In genomic region chr1:221563476-221563921, GRCh38 we compare ENCODE assay signal across 22 cellular contexts.
"Had no signal": no experiment of that assay in that cellular context is flagged by ENCODE, and none has a peak within 500 bp of the region (broad histone marks: within the 10 kb centered on the region; RNA-seq: fewer than 3 reads in every experiment).

No MANE protein-coding gene starts in this region.

- H3K4me3 ChIP-seq: esophagus muscularis mucosa, left lung, pancreas, stomach, thoracic aorta had no signal

- DNase-seq: activated B cell treated with CpG ODN at 0.5 μM for 24 hours; activated CD4-positive, alpha-beta memory T cell treated with anti-CD3 and anti-CD28 coated beads for 36 hours; activated CD4-positive, alpha-beta T cell treated with anti-CD3 and anti-CD28 coated beads for 4 hours; activated CD8-positive, alpha-beta memory T cell treated with anti-CD3 and anti-CD28 coated beads, Interleukin-2, amount 10 ng/mL, durations not matched to agents 7 days and 5 days; effector memory CD4-positive, alpha-beta T cell; hippocampal formation; islet precursor cell; natural killer cell; stimulated activated CD4-positive, alpha-beta T cell treated with anti-CD3 and anti-CD28 coated beads, Interleukin-4, amount 100 ng/mL, for 24 hours; stomach; T-cell had no signal

- FAIRE-seq: bronchial epithelial cell, endothelial cell of umbilical vein, pancreas had no signal

- H3K4me1 Mint-ChIP-seq: activated B cell treated with CpG ODN at 0.5 μM for 24 hours; activated CD8-positive, alpha-beta memory T cell treated with anti-CD3 and anti-CD28 coated beads, Interleukin-2, amount 10 ng/mL, durations not matched to agents 7 days and 5 days; natural killer cell; stimulated activated effector memory CD8-positive, alpha-beta T cell treated with anti-CD3 and anti-CD28 coated beads, Interleukin-12 subunit alpha, Interleukin-12 subunit beta, amount 100 ng/mL, for 72 hours; T-cell had no signal

- H3K9me3 Mint-ChIP-seq: activated B cell treated with CpG ODN at 0.5 μM for 24 hours; activated CD4-positive, alpha-beta memory T cell treated with anti-CD3 and anti-CD28 coated beads for 36 hours; dendritic cell treated with granulocyte-macrophage colony-stimulating factor and Interleukin-4, amounts not matched to agents 40 ng/mL and 50 ng/mL, for 4 days; natural killer cell; stimulated activated effector memory CD8-positive, alpha-beta T cell treated with anti-CD3 and anti-CD28 coated beads, Interleukin-12 subunit alpha, Interleukin-12 subunit beta, amount 100 ng/mL, for 72 hours; T-cell had no signal

- H3K27ac Mint-ChIP-seq: activated B cell treated with CpG ODN at 0.5 μM for 24 hours; activated CD4-positive, alpha-beta memory T cell treated with anti-CD3 and anti-CD28 coated beads for 36 hours; activated CD8-positive, alpha-beta memory T cell treated with anti-CD3 and anti-CD28 coated beads, Interleukin-2, amount 10 ng/mL, durations not matched to agents 7 days and 5 days; activated naive CD8-positive, alpha-beta T cell; dendritic cell treated with granulocyte-macrophage colony-stimulating factor and Interleukin-4, amounts not matched to agents 40 ng/mL and 50 ng/mL, for 4 days; natural killer cell; stimulated activated effector memory CD8-positive, alpha-beta T cell treated with anti-CD3 and anti-CD28 coated beads, Interleukin-12 subunit alpha, Interleukin-12 subunit beta, amount 100 ng/mL, for 72 hours; T-cell had no signal

- H3K36me3 ChIP-seq: esophagus muscularis mucosa, left lung, neutrophil, pancreas, stomach, thoracic aorta had no signal

- H3K4me1 ChIP-seq: left lung had no signal

- H3K27ac ChIP-seq: esophagus muscularis mucosa, left lung, neutrophil, pancreas, stomach, thoracic aorta had no signal

- ATAC-seq: activated CD8-positive, alpha-beta memory T cell treated with anti-CD3 and anti-CD28 coated beads, Interleukin-2, amount 10 ng/mL, durations not matched to agents 7 days and 5 days; left lung; natural killer cell; SK-N-SH treated with all-trans-retinoic acid at 6 μM for 48 hours; stimulated activated effector memory CD8-positive, alpha-beta T cell treated with anti-CD3 and anti-CD28 coated beads, Interleukin-12 subunit alpha, Interleukin-12 subunit beta, amount 100 ng/mL, for 72 hours; T-cell had no signal

- H3K27me3 Mint-ChIP-seq: activated B cell treated with CpG ODN at 0.5 μM for 24 hours; dendritic cell treated with granulocyte-macrophage colony-stimulating factor and Interleukin-4, amounts not matched to agents 40 ng/mL and 50 ng/mL, for 4 days; T-cell had no signal

- H3K4me3 Mint-ChIP-seq: activated B cell treated with CpG ODN at 0.5 μM for 24 hours; activated CD4-positive, alpha-beta memory T cell treated with anti-CD3 and anti-CD28 coated beads for 36 hours; activated CD8-positive, alpha-beta memory T cell treated with anti-CD3 and anti-CD28 coated beads, Interleukin-2, amount 10 ng/mL, durations not matched to agents 7 days and 5 days; activated naive CD8-positive, alpha-beta T cell; dendritic cell treated with granulocyte-macrophage colony-stimulating factor and Interleukin-4, amounts not matched to agents 40 ng/mL and 50 ng/mL, for 4 days; natural killer cell; stimulated activated effector memory CD8-positive, alpha-beta T cell treated with anti-CD3 and anti-CD28 coated beads, Interleukin-12 subunit alpha, Interleukin-12 subunit beta, amount 100 ng/mL, for 72 hours; T-cell had no signal

- H3K27me3 ChIP-seq: esophagus muscularis mucosa, left lung, neutrophil, pancreas, stomach had no signal

- H3K36me3 Mint-ChIP-seq: activated CD4-positive, alpha-beta memory T cell treated with anti-CD3 and anti-CD28 coated beads for 36 hours; activated CD8-positive, alpha-beta memory T cell treated with anti-CD3 and anti-CD28 coated beads, Interleukin-2, amount 10 ng/mL, durations not matched to agents 7 days and 5 days; activated naive CD8-positive, alpha-beta T cell; natural killer cell; stimulated activated effector memory CD8-positive, alpha-beta T cell treated with anti-CD3 and anti-CD28 coated beads, Interleukin-12 subunit alpha, Interleukin-12 subunit beta, amount 100 ng/mL, for 72 hours; T-cell had no signal

- H3K9me3 ChIP-seq: esophagus muscularis mucosa, left lung, neutrophil, pancreas, stomach, thoracic aorta had no signal
